In the genomic region with DNA sequence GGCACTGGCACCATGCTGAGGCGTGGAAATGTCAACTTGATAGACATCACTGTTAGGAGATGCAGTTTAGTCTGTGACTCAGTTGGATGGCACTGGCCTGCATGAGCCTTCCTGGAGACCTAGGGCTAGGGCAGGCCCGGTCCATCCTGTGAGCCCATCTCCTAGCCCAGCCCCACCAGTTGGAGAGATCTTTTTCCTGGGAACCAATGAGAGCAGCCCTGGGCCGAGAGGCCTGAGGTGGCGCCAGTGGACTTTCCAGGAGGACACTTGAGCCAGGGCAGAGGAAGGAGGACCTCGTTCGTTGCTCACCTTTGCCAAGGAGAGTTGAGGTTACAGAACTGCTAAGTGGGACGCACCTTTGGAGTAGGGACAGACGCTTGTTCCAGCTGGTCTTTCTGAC, we compare ENCODE assay signal across 1 cellular context.
TF ChIP-seq lines count a peak whose summit lies in the region.

No MANE protein-coding gene starts in this region.

TF ChIP-seq in GM23338, 12 proteins besides CTCF, POLR2A, EP300 and RAD21:
- TF ChIP-seq, protein P1, sequence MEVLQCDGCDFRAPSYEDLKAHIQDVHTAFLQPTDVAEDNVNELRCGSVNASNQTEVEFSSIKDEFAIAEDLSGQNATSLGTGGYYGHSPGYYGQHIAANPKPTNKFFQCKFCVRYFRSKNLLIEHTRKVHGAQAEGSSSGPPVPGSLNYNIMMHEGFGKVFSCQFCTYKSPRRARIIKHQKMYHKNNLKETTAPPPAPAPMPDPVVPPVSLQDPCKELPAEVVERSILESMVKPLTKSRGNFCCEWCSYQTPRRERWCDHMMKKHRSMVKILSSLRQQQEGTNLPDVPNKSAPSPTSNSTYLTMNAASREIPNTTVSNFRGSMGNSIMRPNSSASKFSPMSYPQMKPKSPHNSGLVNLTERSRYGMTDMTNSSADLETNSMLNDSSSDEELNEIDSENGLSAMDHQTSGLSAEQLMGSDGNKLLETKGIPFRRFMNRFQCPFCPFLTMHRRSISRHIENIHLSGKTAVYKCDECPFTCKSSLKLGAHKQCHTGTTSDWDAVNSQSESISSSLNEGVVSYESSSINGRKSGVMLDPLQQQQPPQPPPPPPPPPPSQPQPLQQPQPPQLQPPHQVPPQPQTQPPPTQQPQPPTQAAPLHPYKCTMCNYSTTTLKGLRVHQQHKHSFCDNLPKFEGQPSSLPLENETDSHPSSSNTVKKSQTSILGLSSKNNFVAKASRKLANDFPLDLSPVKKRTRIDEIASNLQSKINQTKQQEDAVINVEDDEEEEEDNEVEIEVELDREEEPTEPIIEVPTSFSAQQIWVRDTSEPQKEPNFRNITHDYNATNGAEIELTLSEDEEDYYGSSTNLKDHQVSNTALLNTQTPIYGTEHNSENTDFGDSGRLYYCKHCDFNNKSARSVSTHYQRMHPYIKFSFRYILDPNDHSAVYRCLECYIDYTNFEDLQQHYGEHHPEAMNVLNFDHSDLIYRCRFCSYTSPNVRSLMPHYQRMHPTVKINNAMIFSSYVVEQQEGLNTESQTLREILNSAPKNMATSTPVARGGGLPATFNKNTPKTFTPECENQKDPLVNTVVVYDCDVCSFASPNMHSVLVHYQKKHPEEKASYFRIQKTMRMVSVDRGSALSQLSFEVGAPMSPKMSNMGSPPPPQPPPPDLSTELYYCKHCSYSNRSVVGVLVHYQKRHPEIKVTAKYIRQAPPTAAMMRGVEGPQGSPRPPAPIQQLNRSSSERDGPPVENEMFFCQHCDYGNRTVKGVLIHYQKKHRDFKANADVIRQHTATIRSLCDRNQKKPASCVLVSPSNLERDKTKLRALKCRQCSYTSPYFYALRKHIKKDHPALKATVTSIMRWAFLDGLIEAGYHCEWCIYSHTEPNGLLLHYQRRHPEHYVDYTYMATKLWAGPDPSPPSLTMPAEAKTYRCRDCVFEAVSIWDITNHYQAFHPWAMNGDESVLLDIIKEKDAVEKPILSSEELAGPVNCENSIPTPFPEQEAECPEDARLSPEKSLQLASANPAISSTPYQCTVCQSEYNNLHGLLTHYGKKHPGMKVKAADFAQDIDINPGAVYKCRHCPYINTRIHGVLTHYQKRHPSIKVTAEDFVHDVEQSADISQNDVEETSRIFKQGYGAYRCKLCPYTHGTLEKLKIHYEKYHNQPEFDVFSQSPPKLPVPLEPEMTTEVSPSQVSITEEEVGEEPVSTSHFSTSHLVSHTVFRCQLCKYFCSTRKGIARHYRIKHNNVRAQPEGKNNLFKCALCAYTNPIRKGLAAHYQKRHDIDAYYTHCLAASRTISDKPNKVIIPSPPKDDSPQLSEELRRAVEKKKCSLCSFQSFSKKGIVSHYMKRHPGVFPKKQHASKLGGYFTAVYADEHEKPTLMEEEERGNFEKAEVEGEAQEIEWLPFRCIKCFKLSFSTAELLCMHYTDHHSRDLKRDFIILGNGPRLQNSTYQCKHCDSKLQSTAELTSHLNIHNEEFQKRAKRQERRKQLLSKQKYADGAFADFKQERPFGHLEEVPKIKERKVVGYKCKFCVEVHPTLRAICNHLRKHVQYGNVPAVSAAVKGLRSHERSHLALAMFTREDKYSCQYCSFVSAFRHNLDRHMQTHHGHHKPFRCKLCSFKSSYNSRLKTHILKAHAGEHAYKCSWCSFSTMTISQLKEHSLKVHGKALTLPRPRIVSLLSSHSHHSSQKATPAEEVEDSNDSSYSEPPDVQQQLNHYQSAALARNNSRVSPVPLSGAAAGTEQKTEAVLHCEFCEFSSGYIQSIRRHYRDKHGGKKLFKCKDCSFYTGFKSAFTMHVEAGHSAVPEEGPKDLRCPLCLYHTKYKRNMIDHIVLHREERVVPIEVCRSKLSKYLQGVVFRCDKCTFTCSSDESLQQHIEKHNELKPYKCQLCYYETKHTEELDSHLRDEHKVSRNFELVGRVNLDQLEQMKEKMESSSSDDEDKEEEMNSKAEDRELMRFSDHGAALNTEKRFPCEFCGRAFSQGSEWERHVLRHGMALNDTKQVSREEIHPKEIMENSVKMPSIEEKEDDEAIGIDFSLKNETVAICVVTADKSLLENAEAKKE (CRISPR knock-in tag; IDR thresholded peaks at IDR 0.05) = no peak
- TF ChIP-seq STAT1 (IDR thresholded peaks at IDR 0.05; ENCODE audit: unreplicated experiment) (no peak), JUNB (IDR thresholded peaks at IDR 0.05; ENCODE audit: unreplicated experiment) (no peak), POLR2AphosphoS5 (IDR thresholded peaks at IDR 0.05; ENCODE audit: low read depth) (no peak), ETS1 (IDR thresholded peaks at IDR 0.05) (no peak), CREB1 (CRISPR knock-in tag; IDR thresholded peaks at IDR 0.05; ENCODE audit: low read depth) (no peak), EZH2phosphoT487 (IDR thresholded peaks at IDR 0.05; ENCODE audit: unreplicated experiment) (no peak), REST (IDR thresholded peaks at IDR 0.05; ENCODE audit: unreplicated experiment) (no peak), EZH2 (IDR thresholded peaks at IDR 0.05; ENCODE audit: low read depth, unreplicated experiment) (no peak)
